In genomic region chr12:82797480-82797879, GRCh38 we compare ENCODE assay signal across 20 cellular contexts.
"Had no signal": no experiment of that assay in that cellular context is flagged by ENCODE, and none has a peak within 500 bp of the region (broad histone marks: within the 10 kb centered on the region; RNA-seq: fewer than 3 reads in every experiment).

No MANE protein-coding gene starts in this region.

- ATAC-seq: naive thymus-derived CD8-positive, alpha-beta T cell; natural killer cell treated with Interleukin-12 subunit alpha and Interleukin-12 subunit beta and Interleukin-15 and Interleukin-18, amount 100 ng/mL, for 72 hours; pancreas; psoas muscle; right cardiac atrium; right lobe of liver; stimulated activated effector memory CD8-positive, alpha-beta T cell treated with anti-CD3 and anti-CD28 coated beads, Interleukin-12 subunit alpha, Interleukin-12 subunit beta, amount 100 ng/mL, for 72 hours; stimulated activated naive B cell treated with anti-CD40 and anti-IgM and Interleukin-4, amounts not matched to agents 10 μg/mL and 1 μg/mL and 100 μg/mL, for 72 hours had no signal

- DNase-seq: naive thymus-derived CD8-positive, alpha-beta T cell; nephron progenitor cell; nucleus accumbens; pancreas; psoas muscle; right cardiac atrium; right lobe of liver; sigmoid colon; small intestine; stimulated activated CD4-positive, alpha-beta T cell treated with anti-CD3 and anti-CD28 coated beads, Interleukin-15, amount 100 ng/mL, for 24 hours; stimulated activated CD4-positive, alpha-beta T cell treated with anti-CD3 and anti-CD28 coated beads, Interleukin-2, amount 100 ng/mL, for 24 hours; stimulated activated CD4-positive, alpha-beta T cell treated with anti-CD3 and anti-CD28 coated beads, Interleukin-2, amount 100 ng/mL, for 48 hours; stimulated activated CD4-positive, alpha-beta T cell treated with anti-CD3 and anti-CD28 coated beads, Interleukin-4, amount 100 ng/mL, for 24 hours; stimulated activated naive B cell treated with anti-CD40 and anti-IgM and Interleukin-4, amounts not matched to agents 10 μg/mL and 1 μg/mL and 100 μg/mL, for 72 hours; stimulated activated naive CD4-positive, alpha-beta T cell treated with Interleukin-2 at 50 U/mL for 16 hours; stomach; thyroid gland; trophoblast cell had no signal
